In genomic region chr14:81710232-81710845, GRCh38 we compare ENCODE assay signal across 8 cellular contexts.
DNase-seq lines count a peak whose midpoint lies in the region; ATAC-seq and TF ChIP-seq lines count a peak whose summit lies in the region.

No MANE protein-coding gene starts in this region.

- no TSS peak for BruUV-seq in Panc1 (replicated peaks; lab: Mats Ljungman, UMichigan)

- POLR2A ChIA-PET in Panc1 (lab: Charles Lee), result no interaction called here

- in situ Hi-C loops in Panc1 (cut with HindIII; ENCODE audit: low pct_unique_long_range_greater_than_20kb, low sequenced_read_pairs), result no loop called here

- ATAC-seq in right cardiac atrium, result no peak
- no peak for ATAC-seq in Panc1
- ATAC-seq in HG02642 (IDR thresholded peaks at IDR 0.05; ENCODE audit: poor library complexity, unreplicated experiment), result no peak

- H3K9me3 ChIP-seq in cardiac muscle cell (ENCODE audit: low read depth) (no peaks in the 10 kb centered on the region), right cardiac atrium (ENCODE audit: control insufficient read depth, low read length) (no peaks in the 10 kb centered on the region), Panc1 (ENCODE audit: control insufficient read depth, insufficient read depth, low read depth, low read length) (no peaks in the 10 kb centered on the region)

- peak; percentile 41 to 62 for DNase-seq in cardiac muscle cell (ENCODE audit: low read depth in 1 of 2, low spot score in 1 of 2)
- DNase-seq in right cardiac atrium, result no peak
- peak; percentile 6 for DNase-seq in HuH-7.5 (ENCODE audit: low spot score)
- DNase-seq in Panc1 (ENCODE audit: low read depth, low spot score), result peak; percentile 5
- DNase-seq in fibroblast of peridontal ligament (ENCODE audit: extremely low read depth), result peak; percentile 1
- peak; percentile 35 for DNase-seq in renal cortical epithelial cell (ENCODE audit: low read depth)
- no peak for DNase-seq in NK-92 (lab: John Stamatoyannopoulos, UW; ENCODE audit: unreplicated experiment)

- H3K4me3 ChIP-seq in cardiac muscle cell (no peak overlapping the region), right cardiac atrium (ENCODE audit: low read length) (no peak overlapping the region), Panc1 (ENCODE audit: low read depth in 2 of 2, low read length in 2 of 2) (no peak overlapping the region)

- TF ChIP-seq CTCF in cardiac muscle cell (IDR thresholded peaks at IDR 0.05; ENCODE audit: low read depth, low read length), result peak; percentile 44
- TF ChIP-seq CTCF in Panc1 (IDR thresholded peaks at IDR 0.05), result peak; percentile 56; the same call in 1 of the 2 replicates

- H3K27me3 ChIP-seq in cardiac muscle cell, result no peaks in the 10 kb centered on the region
- no peaks in the 10 kb centered on the region for H3K27me3 ChIP-seq in right cardiac atrium (ENCODE audit: control insufficient read depth, insufficient read depth)
- no peaks in the 10 kb centered on the region for H3K27me3 ChIP-seq in Panc1 (ENCODE audit: control insufficient read depth, insufficient read depth, low read length)

- H3K4me1 ChIP-seq in cardiac muscle cell (ENCODE audit: low read depth) (peaks cover 5% of the 10 kb centered on the region), right cardiac atrium (ENCODE audit: control insufficient read depth, insufficient read depth, low read length) (no peaks in the 10 kb centered on the region), Panc1 (ENCODE audit: control insufficient read depth, insufficient read depth, low read length) (no peaks in the 10 kb centered on the region)

- no peaks in the 10 kb centered on the region for H3K36me3 ChIP-seq in cardiac muscle cell
- H3K36me3 ChIP-seq in Panc1 (ENCODE audit: control insufficient read depth, insufficient read depth, low read length), result no peaks in the 10 kb centered on the region

- CTCF ChIA-PET in Panc1 (lab: Charles Lee), result interaction anchor here (0.6 kb wide), 1 partner anchor 1743 kb away, joined by 3 read pairs; no protein-coding TSS in a partner anchor

- H3K27ac ChIP-seq in cardiac muscle cell, result no peak overlapping the region
- no peak overlapping the region for H3K27ac ChIP-seq in right cardiac atrium (ENCODE audit: low read length)
- H3K27ac ChIP-seq in Panc1 (ENCODE audit: low read length), result no peak overlapping the region

- intact Hi-C loops in right cardiac atrium (cut with DNase I) (no loop called here), Panc1 (cut with micrococcal nuclease; ENCODE audit: unreplicated experiment) (no loop called here)

- WGBS in right cardiac atrium, result 43% methylated on average over 2 of the region's 2 CpGs

Comparison
In these comparisons a context has a peak if more than half of its experiments do, and no peak if none do; other contexts are left out.
1. DNase-seq: peak in cardiac muscle cell (2 of 2), HuH-7.5 (single experiment), Panc1 (single experiment), fibroblast of peridontal ligament (single experiment) and renal cortical epithelial cell (single experiment); none in right cardiac atrium (0 of 3) and NK-92 (single experiment).